In genomic region chr6:131920656-131921055, GRCh38 we compare ENCODE assay signal across 33 cellular contexts. TPM values are rescaled to one million over a fixed set of nuclear protein-coding genes. Genes with fewer than 3 reads are reported as not detected.
DNase-seq lines count a peak whose midpoint lies in the region; ATAC-seq, FAIRE-seq and TF ChIP-seq lines count a peak whose summit lies in the region.
"Had no signal": no experiment of that assay in that cellular context is flagged by ENCODE, and none has a peak within 500 bp of the region (broad histone marks: within the 10 kb centered on the region; RNA-seq: fewer than 3 reads in every experiment).

No MANE protein-coding gene starts in this region.

- ATAC-seq in WTC11 (no peak), HG03025 (IDR thresholded peaks at IDR 0.05; ENCODE audit: low FRiP score, unreplicated experiment) (no peak), GM18520 (IDR thresholded peaks at IDR 0.05; ENCODE audit: unreplicated experiment) (no peak)
- ATAC-seq: A549; CD8-positive, alpha-beta T cell had no signal

- TF ChIP-seq CTCF in WTC11 (IDR thresholded peaks at IDR 0.05) (no peak), H1 (IDR thresholded peaks at IDR 0.05; ENCODE audit: control extremely low read depth in 1 of 3, insufficient read depth in 1 of 3, low read depth in 1 of 3, low read length in 3 of 3) (no peak)

- no peak for TF ChIP-seq EP300 in H1 (IDR thresholded peaks at IDR 0.05; ENCODE audit: borderline replicate concordance in 1 of 2, low read depth in 2 of 2, low read length in 2 of 2)

- H3K9me3 Mint-ChIP-seq in WTC11: peaks cover 61% of the 10 kb centered on the region

- H3K56ac ChIP-seq in H1 (replicated peaks; ENCODE audit: insufficient read length, low read depth, low read length): no peak overlapping the region

- H4K8ac ChIP-seq in H1 (ENCODE audit: extremely low read depth, insufficient read depth, low read length): no peak overlapping the region

- CTCF ChIA-PET in WTC11 (lab: Charles Lee) (interaction anchor here (0.6 kb wide), 1 partner anchor 77 kb away, joined by 3 read pairs; no protein-coding TSS in a partner anchor), H1 (lab: Charles Lee; ENCODE audit: partially characterized antibody) (interaction anchor here (1.1 to 3.3 kb wide), 5 partner anchors 9 to 226 kb away, joined by 3 to 20 read pairs (median 4); no protein-coding TSS in a partner anchor)

- POLR2A ChIA-PET in WTC11 (lab: Charles Lee): interaction anchor here (0.6 kb wide), 1 partner anchor 64 kb away, joined by 4 read pairs; no protein-coding TSS in a partner anchor
- POLR2A ChIA-PET in H1 (lab: Charles Lee; ENCODE audit: partially characterized antibody): interaction anchor here (1.5 to 2.3 kb wide), 2 partner anchors 20 to 29 kb away, joined by 3 to 6 read pairs; no protein-coding TSS in a partner anchor

- H2BK20ac ChIP-seq in H1 (ENCODE audit: low read length): no peak overlapping the region

- H3K9me3 ChIP-seq in H1 (ENCODE audit: insufficient read depth in 2 of 2, low read depth in 1 of 2, low read length in 1 of 2): peaks cover 22 to 25% of the 10 kb centered on the region in 2 experiments
- H3K9me3 ChIP-seq: BE2C, Caco-2 had no signal

- no peak for DNase-seq in WTC11 (ENCODE audit: low spot score)
- DNase-seq in H1 (ENCODE audit: low read depth in 1 of 2, low spot score in 2 of 2): no peak
- DNase-seq: 8988T; ACHN; AML-193; BE2C; C1 segment of cervical spinal cord; Caco-2; Calu3; CD4-positive, alpha-beta memory T cell; CD4-positive, alpha-beta T cell; CD4-positive, CD25-positive, alpha-beta regulatory T cell; CD8-positive, alpha-beta memory T cell; CD8-positive, alpha-beta T cell; COR-L47; DMS 273 treated with DMSO at 0.1 percent for 48 hours; DMS153; DMS53; DMS79; DMS79 treated with DMSO at 0.1 percent for 48 hours; DND-41; EL had no signal

- WGBS in H1 (ENCODE audit: extremely low coverage in 1 of 2, insufficient coverage in 1 of 2, insufficient read length in 1 of 2, insufficient replicate concordance in 2 of 2, low coverage in 1 of 2, low lambda C conversion rate in 2 of 2, missing lambda C conversion rate in 1 of 2), 2 experiments: 89% methylated on average over 3 of the region's 3 CpGs; no CpG with 5 or more reads in 1 of the 2 experiments

- H3K4me3 ChIP-seq in H1 (ENCODE audit: extremely low read depth in 1 of 4, insufficient read depth in 2 of 4, low read depth in 3 of 4, low read length in 4 of 4): no peak overlapping the region
- H3K4me3 ChIP-seq: A549; BLaER1; BLaER1 treated with 17β-estradiol and CSF1 and Interleukin-3, amounts not matched to agents 10 nM and 100 nM had no signal

- no peak overlapping the region for H2AFZ ChIP-seq in H1 (ENCODE audit: low read length)

- no peak overlapping the region for H4K5ac ChIP-seq in H1 (ENCODE audit: insufficient read length, low read depth, low read length)

- H4K20me1 ChIP-seq in H1 (replicated peaks in 1 of 2; ENCODE audit: control insufficient read depth in 1 of 2, insufficient read depth in 2 of 2, low read length in 2 of 2): peaks cover 3 to 8% of the 10 kb centered on the region in 2 experiments
- H4K20me1 ChIP-seq: BLaER1 had no signal

- no peaks in the 10 kb centered on the region for H3K79me1 ChIP-seq in H1 (ENCODE audit: low read depth, low read length)

- no peak overlapping the region for H3K9ac ChIP-seq in H1 (replicated peaks in 1 of 4; ENCODE audit: extremely low read depth in 1 of 4, low read depth in 3 of 4, low read length in 3 of 4)
- H3K9ac ChIP-seq: BLaER1; BLaER1 treated with 17β-estradiol and CSF1 and Interleukin-3, amounts not matched to agents 10 nM and 100 nM had no signal

- peaks cover 72% of the 10 kb centered on the region for H3K36me3 Mint-ChIP-seq in WTC11
- H3K36me3 Mint-ChIP-seq: CD14-positive monocyte; CD4-positive, alpha-beta memory T cell; CD4-positive, CD25-positive, alpha-beta regulatory T cell; CD8-positive, alpha-beta memory T cell; CD8-positive, alpha-beta T cell had no signal

- no peaks in the 10 kb centered on the region for H3K79me2 ChIP-seq in H1 (ENCODE audit: control insufficient read depth in 1 of 2, insufficient read depth in 2 of 2, low read length in 2 of 2)

- peaks cover 15% of the 10 kb centered on the region for H3K4me1 Mint-ChIP-seq in WTC11
- H3K4me1 Mint-ChIP-seq: CD4-positive, CD25-positive, alpha-beta regulatory T cell had no signal

- H3K4me2 ChIP-seq in H1 (ENCODE audit: insufficient read depth in 1 of 2, low read depth in 2 of 2, low read length in 2 of 2): no peak overlapping the region
- H3K4me2 ChIP-seq: A549; BLaER1; BLaER1 treated with 17β-estradiol and CSF1 and Interleukin-3, amounts not matched to agents 10 nM and 100 nM had no signal

- peaks cover 2 to 43% (median 27%) of the 10 kb centered on the region in 4 experiments for H3K36me3 ChIP-seq in H1 (ENCODE audit: control insufficient read depth in 2 of 4, insufficient read depth in 4 of 4, low read length in 3 of 4)
- H3K36me3 ChIP-seq: BE2C; BLaER1; BLaER1 treated with 17β-estradiol and CSF1 and Interleukin-3, amounts not matched to agents 10 nM and 100 nM had no signal

- no peak overlapping the region for H3K18ac ChIP-seq in H1 (ENCODE audit: extremely low read depth, low read length)

- no peak for FAIRE-seq in H1 (lab: Jason Lieb, UNC)
- FAIRE-seq: A204.1, A549, D721Med had no signal

- no peak overlapping the region for H3K14ac ChIP-seq in H1 (ENCODE audit: insufficient read length)

- no peak overlapping the region for H2BK12ac ChIP-seq in H1 (ENCODE audit: low read depth, low read length)

- H3K4me1 ChIP-seq in H1 (replicated peaks in 1 of 4; ENCODE audit: control insufficient read depth in 3 of 4, insufficient read depth in 4 of 4, low read length in 3 of 4): no peaks in the 10 kb centered on the region
- H3K4me1 ChIP-seq: A549, BE2C, Caco-2 had no signal

- no peaks in the 10 kb centered on the region for H3K27me3 ChIP-seq in H1 (replicated peaks in 1 of 4; ENCODE audit: control insufficient read depth in 3 of 4, extremely low read depth in 1 of 4, insufficient read depth in 3 of 4, low read length in 3 of 4)
- H3K27me3 ChIP-seq: BE2C, BLaER1 had no signal

- H4K91ac ChIP-seq in H1 (replicated peaks; ENCODE audit: insufficient read length, low read length): no peak overlapping the region

- H3K27ac ChIP-seq in H1 (ENCODE audit: low read depth, low read length): no peak overlapping the region
- H3K27ac ChIP-seq: 22Rv1; A549; BLaER1; BLaER1 treated with 17β-estradiol and CSF1 and Interleukin-3, amounts not matched to agents 10 nM and 100 nM; C4-2B had no signal

- H2BK5ac ChIP-seq in H1 (ENCODE audit: low read depth, low read length): no peak overlapping the region

- no peak overlapping the region for H2BK15ac ChIP-seq in H1 (ENCODE audit: low read length)

- H3K23ac ChIP-seq in H1 (ENCODE audit: insufficient read length): no peak overlapping the region

- H2BK120ac ChIP-seq in H1 (replicated peaks; ENCODE audit: low read depth, low read length): no peak overlapping the region

- TF ChIP-seq POLR2A in H1 (IDR thresholded peaks at IDR 0.05; ENCODE audit: control extremely low read depth in 1 of 2, low read depth in 2 of 2, low read length in 2 of 2): 0 out of 3 replicates have a peak, but pooled peaks of 1 of the 2 experiments have one; percentile 4

- no peak for TF ChIP-seq RAD21 in H1 (IDR thresholded peaks at IDR 0.05 in 1 of 2, conservative IDR thresholded peaks at IDR 0.05 in 1 of 2; ENCODE audit: low read depth in 2 of 2, low read length in 2 of 2)

- H3K4me3 Mint-ChIP-seq in WTC11: no peak overlapping the region
- H3K4me3 Mint-ChIP-seq: B cell; CD14-positive monocyte; CD4-positive, alpha-beta memory T cell; CD4-positive, alpha-beta T cell; CD4-positive, CD25-positive, alpha-beta regulatory T cell; CD8-positive, alpha-beta memory T cell; CD8-positive, alpha-beta T cell had no signal

- no peak overlapping the region for H3K27ac Mint-ChIP-seq in WTC11
- H3K27ac Mint-ChIP-seq: B cell; CD14-positive monocyte; CD4-positive, alpha-beta memory T cell; CD4-positive, alpha-beta T cell; CD4-positive, CD25-positive, alpha-beta regulatory T cell; CD8-positive, alpha-beta memory T cell; CD8-positive, alpha-beta T cell had no signal

- no peaks in the 10 kb centered on the region for H3K23me2 ChIP-seq in H1 (ENCODE audit: low read depth, low read length)

- H3K4ac ChIP-seq in H1 (replicated peaks; ENCODE audit: insufficient read length, low read depth, low read length): no peak overlapping the region

- peaks cover 5% of the 10 kb centered on the region; the same call in 1 of the 2 replicates for H3K27me3 Mint-ChIP-seq in WTC11 (ENCODE audit: low read depth)

- H2AK5ac ChIP-seq in H1 (ENCODE audit: low read depth, low read length): no peak overlapping the region

TF ChIP-seq in H1, 55 proteins besides CTCF, POLR2A, EP300 and RAD21 (continues in another document):
- TF ChIP-seq E2F6 (IDR thresholded peaks at IDR 0.05): peak; percentile 76
- TF ChIP-seq POLR2AphosphoS5 (IDR thresholded peaks at IDR 0.05; ENCODE audit: low read depth, low read length): peak; percentile 51; the same call in 1 of the 2 replicates
- TF ChIP-seq RXRA (IDR thresholded peaks at IDR 0.05; ENCODE audit: insufficient read depth, low read depth, low read length): no peak
- peak; percentile 85 for TF ChIP-seq GTF2F1 (IDR thresholded peaks at IDR 0.05; ENCODE audit: borderline replicate concordance, low read depth, low read length)
- TF ChIP-seq, protein P1, sequence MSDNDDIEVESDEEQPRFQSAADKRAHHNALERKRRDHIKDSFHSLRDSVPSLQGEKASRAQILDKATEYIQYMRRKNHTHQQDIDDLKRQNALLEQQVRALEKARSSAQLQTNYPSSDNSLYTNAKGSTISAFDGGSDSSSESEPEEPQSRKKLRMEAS (IDR thresholded peaks at IDR 0.05): peak; percentile 78
- no peak for TF ChIP-seq TBP (IDR thresholded peaks at IDR 0.05; ENCODE audit: low read depth, low read length)

RNA-seq across cellular contexts. Expression of gene CCN2, which starts 30.5 kb away (rescaled TPM):
- total RNA-seq in WTC11 (2021): 67.8 to 75.9 TPM (median 74.7 TPM) in 3 replicates
- total RNA-seq in H1 (2021; fragmentation: NEBNext Ultra II Directional; extraction: Animal tissue kit (Norgen Biotek cat#: 25700)): 105 and 107 TPM in 2 replicates
- 25.0 and 47.5 TPM in 2 replicates for polyA plus RNA-seq in H1 (2011; rRNA removed)
- polyA plus RNA-seq in H1 (2011; cell fraction: cytosol; rRNA removed): 41.2 TPM
- polyA plus RNA-seq in H1 (2011; cell fraction: nucleus; rRNA removed): 63.0 TPM
- polyA plus RNA-seq in H1 (2012, experiment 1 of 2): 45.9 to 78.2 TPM (median 57.8 TPM) in 4 replicates
- polyA plus RNA-seq in H1 (2012, experiment 2 of 2): 40.3 TPM
- 74.6 TPM for polyA plus RNA-seq in H1 (2013, experiment 1 of 2)
- 92.4 TPM for polyA plus RNA-seq in H1 (2013, experiment 2 of 2)
- polyA minus RNA-seq in H1 (2011; rRNA and poly(A)+ RNA removed): 15.8 and 28.5 TPM in 2 replicates
- 40.0 TPM for polyA minus RNA-seq in H1 (2011; cell fraction: cytosol; rRNA and poly(A)+ RNA removed)
- polyA minus RNA-seq in H1 (2011; cell fraction: nucleus; rRNA and poly(A)+ RNA removed): 69.8 TPM
- total RNA-seq: CD4-positive, alpha-beta memory T cell; CD4-positive, CD25-positive, alpha-beta regulatory T cell; CD8-positive, alpha-beta memory T cell had no signal
- polyA plus RNA-seq: CD14-positive monocyte; CD4-positive, alpha-beta memory T cell; CD4-positive, CD25-positive, alpha-beta regulatory T cell; CD8-positive, alpha-beta memory T cell had no signal
